ENCODE assay signal across 11 cellular contexts in the genomic region with DNA sequence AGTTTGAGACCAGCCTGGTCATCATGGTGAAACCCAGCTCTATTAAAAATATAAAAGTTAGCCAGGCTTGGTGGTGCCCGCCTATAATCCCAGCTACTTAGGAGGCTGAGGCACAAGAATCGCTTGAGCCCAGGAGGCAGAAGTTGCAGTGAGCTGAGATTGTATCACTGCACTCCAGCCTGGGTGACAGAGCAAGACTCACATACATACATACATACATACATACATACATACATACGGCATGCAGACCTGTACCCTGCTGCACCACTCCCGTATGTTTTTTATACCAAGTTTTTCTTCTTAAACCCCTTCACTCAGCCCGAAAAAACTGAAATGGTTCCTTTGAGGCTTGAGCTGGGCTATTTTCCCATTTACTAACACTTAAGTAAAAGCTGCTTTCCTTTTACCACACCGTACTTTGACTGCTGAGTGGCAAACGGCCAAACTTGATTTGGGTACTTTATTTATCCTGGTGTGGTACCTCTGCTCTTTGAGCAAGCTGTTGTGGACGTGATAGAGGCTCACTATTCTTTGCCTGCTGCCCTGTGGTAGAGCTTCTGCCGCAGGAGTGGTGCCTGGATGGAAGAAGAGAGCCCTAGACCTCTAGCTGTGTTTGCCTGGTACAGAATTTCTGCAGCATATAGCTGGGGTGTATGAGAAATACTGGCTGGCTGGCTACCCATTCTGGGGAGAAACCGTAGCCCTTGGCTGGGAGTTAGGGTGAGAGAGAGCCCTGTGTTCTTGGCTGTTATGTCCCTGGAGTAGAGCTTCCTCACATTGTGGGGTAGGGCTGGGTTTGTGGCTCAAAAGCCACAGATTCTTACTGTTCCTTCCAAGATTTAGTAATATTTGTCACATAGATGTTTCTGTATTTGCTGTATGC. TPM values are rescaled to one million over a fixed set of nuclear protein-coding genes. Genes with fewer than 3 reads are reported as not detected.
DNase-seq lines count a peak whose midpoint lies in the region; ATAC-seq, FAIRE-seq and TF ChIP-seq lines count a peak whose summit lies in the region.
"Had no signal": no experiment of that assay in that cellular context is flagged by ENCODE, and none has a peak within 500 bp of the region (broad histone marks: within the 10 kb centered on the region; RNA-seq: fewer than 3 reads in every experiment).

No MANE protein-coding gene starts in this region.

- ATAC-seq in left ventricle myocardium superior (peak; percentile 87), HG02642 (IDR thresholded peaks at IDR 0.05; ENCODE audit: poor library complexity, unreplicated experiment) (no peak)

- H3K36me3 ChIP-seq in small intestine (ENCODE audit: control insufficient read depth in 2 of 2, insufficient read depth in 2 of 2, low read length in 2 of 2), result no peaks in the 10 kb centered on the region

- WGBS in small intestine, 3 donors, result 34 to 69% (median 35%) methylated on average over 10 of the region's 10 CpGs

- peaks cover 0 to 5% of the 10 kb centered on the region in 2 donors for H3K4me1 ChIP-seq in small intestine (ENCODE audit: control insufficient read depth in 2 of 2, insufficient read depth in 1 of 2, low read depth in 1 of 2, low read length in 1 of 2)

- intact Hi-C loops in left ventricle myocardium superior (cut with micrococcal nuclease), result no loop called here

- H3K27me3 Mint-ChIP-seq in HFFc6 (ENCODE audit: insufficient read depth), result no peaks in the 10 kb centered on the region
- H3K27me3 Mint-ChIP-seq: activated naive CD8-positive, alpha-beta T cell treated with anti-CD3 and anti-CD28 coated beads for 36 hours had no signal

- H3K27ac Mint-ChIP-seq in HFFc6, result peak overlapping the region; percentile 17; the same call in 1 of the 2 replicates
- H3K27ac Mint-ChIP-seq: activated naive CD8-positive, alpha-beta T cell treated with anti-CD3 and anti-CD28 coated beads for 36 hours had no signal

- no peaks in the 10 kb centered on the region for H3K9me3 Mint-ChIP-seq in HFFc6
- H3K9me3 Mint-ChIP-seq: activated naive CD8-positive, alpha-beta T cell treated with anti-CD3 and anti-CD28 coated beads for 36 hours had no signal

- peak overlapping the region; percentile 23; the same call in 1 of the 2 replicates for H3K4me3 Mint-ChIP-seq in HFFc6
- H3K4me3 Mint-ChIP-seq: activated naive CD8-positive, alpha-beta T cell treated with anti-CD3 and anti-CD28 coated beads for 36 hours had no signal

- no peak for FAIRE-seq in small intestine (lab: Jason Lieb, UNC)

- DNase-seq in HFFc6, result no peak
- DNase-seq in amniotic epithelial cell (ENCODE audit: low read depth), result peak; percentile 8
- DNase-seq in left ventricle myocardium superior, result no peak
- DNase-seq in small intestine, result peak; percentile 45
- DNase-seq in NCI-H2196 treated with DMSO at 0.1 percent for 48 hours (lab: John Stamatoyannopoulos, UW; ENCODE audit: unreplicated experiment), result no peak
- no peak for DNase-seq in RPMI8226
- DNase-seq in activated T-cell treated with anti-CD3 and anti-CD28 coated beads, Interleukin-2, amount 50 U/mL, for 1 hour, result no peak
- DNase-seq: activated naive CD8-positive, alpha-beta T cell treated with anti-CD3 and anti-CD28 coated beads for 36 hours; DMS79 treated with DMSO at 0.1 percent for 48 hours; stimulated activated naive CD4-positive, alpha-beta T cell treated with Interleukin-2 at 50 U/mL for 16 hours had no signal

- no peaks in the 10 kb centered on the region for H3K36me3 Mint-ChIP-seq in HFFc6 (ENCODE audit: low read depth)

- H3K4me3 ChIP-seq in small intestine (ENCODE audit: low read depth in 1 of 2, low read length in 2 of 2), result no peak overlapping the region

- no peaks in the 10 kb centered on the region for H3K9me3 ChIP-seq in small intestine (ENCODE audit: control insufficient read depth, low read depth)

- H3K27me3 ChIP-seq in small intestine (ENCODE audit: control insufficient read depth in 2 of 2, insufficient read depth in 2 of 2, low read length in 2 of 2), result no peaks in the 10 kb centered on the region

- peaks cover 12% of the 10 kb centered on the region for H3K4me1 Mint-ChIP-seq in HFFc6 (ENCODE audit: low read depth)

- H3K27ac ChIP-seq in small intestine (ENCODE audit: low read depth in 1 of 2, low read length in 1 of 2), result no peak overlapping the region

- no peak for TF ChIP-seq CTCF in HFFc6 (IDR thresholded peaks at IDR 0.05)

RNA-seq across cellular contexts. Expression of a gene that starts 19.4 kb away (rescaled TPM):
- 10 to 100 TPM; 33.4 to 43.3 (median 38.4) TPM for total RNA-seq in HFFc6 (2021; fragmentation: NEBNext Ultra II Directional; extraction: Animal tissue kit (Norgen Biotek cat#: 25700))
- 38.9 TPM for total RNA-seq in left ventricle myocardium superior
- 10 to 100 TPM in 1 of 3 donors, 1 to 10 TPM in 2; 4.7 to 16.4 (median 5.4) TPM for polyA plus RNA-seq in small intestine

RNA-seq across cellular contexts. Expression of a gene that starts 28.3 kb away (rescaled TPM):
- total RNA-seq in HFFc6 (2021; fragmentation: NEBNext Ultra II Directional; extraction: Animal tissue kit (Norgen Biotek cat#: 25700)), result 10 to 100 TPM; 31.0 to 45.9 (median 33.1) TPM
- 18.8 TPM for total RNA-seq in left ventricle myocardium superior
- polyA plus RNA-seq in small intestine, result 10 to 100 TPM in 1 of 3 donors, 1 to 10 TPM in 2; 4.9 to 17.1 (median 7.6) TPM

Comparison
In these comparisons a context has a peak if more than half of its experiments do, and no peak if none do; other contexts are left out.
1. DNase-seq: peak in amniotic epithelial cell (single experiment) and small intestine (single experiment); none in HFFc6 (single experiment), left ventricle myocardium superior (single experiment), NCI-H2196 treated with DMSO at 0.1 percent for 48 hours (single experiment), RPMI8226 (single experiment) and activated T-cell treated with anti-CD3 and anti-CD28 coated beads, Interleukin-2, amount 50 U/mL, for 1 hour (single experiment).